18 cellular contexts compared by ENCODE assay signal in the genomic region with DNA sequence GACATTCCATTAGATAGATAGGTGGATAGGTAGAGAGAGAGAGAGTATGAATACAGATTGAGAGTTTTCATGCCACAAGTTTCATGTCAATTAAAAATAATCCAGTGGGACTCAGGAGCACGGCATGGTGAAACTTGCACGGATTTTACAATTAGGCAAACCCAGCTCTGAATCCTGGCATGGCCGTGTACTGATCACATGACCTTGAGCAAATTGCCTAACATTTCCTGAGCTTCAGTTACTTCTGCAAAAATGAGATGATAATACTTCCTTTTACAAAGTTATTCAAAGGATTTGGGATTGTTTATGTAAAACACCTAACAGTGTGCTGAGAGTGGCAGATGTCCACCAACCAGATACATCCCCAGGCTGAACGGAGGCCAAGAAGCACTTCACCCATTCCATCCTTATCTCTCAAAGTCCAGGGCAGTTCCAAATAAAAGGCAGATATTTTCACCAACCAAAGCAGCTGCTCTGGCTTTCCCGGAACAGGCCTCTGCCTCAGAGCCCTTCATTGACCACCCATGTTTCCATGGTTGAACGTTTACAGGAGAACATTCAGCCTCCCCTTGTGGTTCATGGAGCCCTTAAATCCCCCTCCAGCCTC. TPM values are rescaled to one million over a fixed set of nuclear protein-coding genes. Genes with fewer than 3 reads are reported as not detected.
DNase-seq lines count a peak whose midpoint lies in the region; ATAC-seq and TF ChIP-seq lines count a peak whose summit lies in the region.
"Had no signal": no experiment of that assay in that cellular context is flagged by ENCODE, and none has a peak within 500 bp of the region (broad histone marks: within the 10 kb centered on the region; RNA-seq: fewer than 3 reads in every experiment).

No MANE protein-coding gene starts in this region.

- H3K36me3 Mint-ChIP-seq in activated naive CD4-positive, alpha-beta T cell treated with anti-CD3 and anti-CD28 coated beads for 36 hours (ENCODE audit: low read depth) = no peaks in the 10 kb centered on the region
- H3K36me3 Mint-ChIP-seq in type B pancreatic cell = no peaks in the 10 kb centered on the region
- no peaks in the 10 kb centered on the region for H3K36me3 Mint-ChIP-seq in activated CD8-positive, alpha-beta T cell treated with anti-CD3 and anti-CD28 coated beads, Interleukin-2, amount 10 ng/mL, durations not matched to agents 7 days and 5 days (ENCODE audit: low read depth)

- no peak overlapping the region for H3K4me3 ChIP-seq in choroid plexus epithelial cell (ENCODE audit: low read depth, low read length)
- H3K4me3 ChIP-seq in left lung = no peak overlapping the region
- H3K4me3 ChIP-seq: breast epithelium had no signal

- no peak overlapping the region for H3K27ac Mint-ChIP-seq in activated naive CD4-positive, alpha-beta T cell treated with anti-CD3 and anti-CD28 coated beads for 36 hours
- no peak overlapping the region for H3K27ac Mint-ChIP-seq in type B pancreatic cell
- H3K27ac Mint-ChIP-seq in activated CD8-positive, alpha-beta T cell treated with anti-CD3 and anti-CD28 coated beads, Interleukin-2, amount 10 ng/mL, durations not matched to agents 7 days and 5 days = no peak overlapping the region
- H3K27ac Mint-ChIP-seq: activated T-helper 2 cell treated with anti-CD3 and anti-CD28 coated beads, Interferon-gamma antibody, Interleukin-2, Interleukin-4, amounts not matched to agents 10 μg/mL and 5 μg/mL and 100 μg/mL, durations not matched to agents 14 hours and 24 hours and 36 hours had no signal

- TF ChIP-seq CTCF in choroid plexus epithelial cell (conservative IDR thresholded peaks at IDR 0.05; ENCODE audit: low read depth, low read length) (no peak), left lung (IDR thresholded peaks at IDR 0.05) (no peak), type B pancreatic cell (conservative IDR thresholded peaks at IDR 0.05) (no peak)

- H3K4me1 Mint-ChIP-seq in activated naive CD4-positive, alpha-beta T cell treated with anti-CD3 and anti-CD28 coated beads for 36 hours (ENCODE audit: low read depth) = no peaks in the 10 kb centered on the region
- H3K4me1 Mint-ChIP-seq in type B pancreatic cell (ENCODE audit: unreplicated experiment) = peaks cover 3% of the 10 kb centered on the region
- no peaks in the 10 kb centered on the region for H3K4me1 Mint-ChIP-seq in activated CD8-positive, alpha-beta T cell treated with anti-CD3 and anti-CD28 coated beads, Interleukin-2, amount 10 ng/mL, durations not matched to agents 7 days and 5 days (ENCODE audit: low read depth)

- DNase-seq in AG08395 (ENCODE audit: low spot score) (peak; percentile 12), KG1 (lab: John Stamatoyannopoulos, UW) (peak; percentile 17), choroid plexus epithelial cell (ENCODE audit: low read depth) (peak; percentile 14), left lung (no peak), T-helper 2 cell (no peak), type B pancreatic cell (ENCODE audit: extremely low spot score, unreplicated experiment) (no peak)
- DNase-seq in activated naive CD4-positive, alpha-beta T cell treated with anti-CD3 and anti-CD28 coated beads for 36 hours = no peak
- no peak for DNase-seq in activated CD8-positive, alpha-beta T cell treated with anti-CD3 and anti-CD28 coated beads, Interleukin-2, amount 10 ng/mL, durations not matched to agents 7 days and 5 days
- DNase-seq: activated CD4-positive, alpha-beta T cell treated with anti-CD3 and anti-CD28 coated beads, Interleukin-2, amount 50 U/mL, for 1 hour; EL; H7; NCI-H2107; stimulated activated CD4-positive, alpha-beta T cell treated with anti-CD3 and anti-CD28 coated beads, Interleukin-4, amount 100 ng/mL, for 4 hours; stimulated activated naive CD4-positive, alpha-beta T cell treated with Interleukin-2 at 50 U/mL for 16 hours; T-helper 1 cell had no signal

- H3K27me3 ChIP-seq in left lung = no peaks in the 10 kb centered on the region
- H3K27me3 ChIP-seq: breast epithelium had no signal

- ATAC-seq in left lung = peak; percentile 34
- no peak for ATAC-seq in activated CD8-positive, alpha-beta T cell treated with anti-CD3 and anti-CD28 coated beads, Interleukin-2, amount 10 ng/mL, durations not matched to agents 7 days and 5 days

- H3K4me3 Mint-ChIP-seq in activated naive CD4-positive, alpha-beta T cell treated with anti-CD3 and anti-CD28 coated beads for 36 hours = no peak overlapping the region
- H3K4me3 Mint-ChIP-seq in type B pancreatic cell = no peak overlapping the region
- H3K4me3 Mint-ChIP-seq in activated CD8-positive, alpha-beta T cell treated with anti-CD3 and anti-CD28 coated beads, Interleukin-2, amount 10 ng/mL, durations not matched to agents 7 days and 5 days = no peak overlapping the region

- peak overlapping the region in 1 of 2 donors; percentile 37 for H3K27ac ChIP-seq in left lung
- H3K27ac ChIP-seq: epithelial cell of prostate had no signal

- no peaks in the 10 kb centered on the region for H3K9me3 ChIP-seq in left lung
- H3K9me3 ChIP-seq: breast epithelium had no signal

- POLR2A ChIA-PET in activated CD8-positive, alpha-beta T cell treated with anti-CD3 and anti-CD28 coated beads, Interleukin-2, amount 10 ng/mL, durations not matched to agents 7 days and 5 days (lab: Charles Lee) = no interaction called here

- peaks cover 5% of the 10 kb centered on the region for H3K27me3 Mint-ChIP-seq in activated naive CD4-positive, alpha-beta T cell treated with anti-CD3 and anti-CD28 coated beads for 36 hours (ENCODE audit: low read depth)
- H3K27me3 Mint-ChIP-seq in type B pancreatic cell = no peaks in the 10 kb centered on the region
- peaks cover 6% of the 10 kb centered on the region for H3K27me3 Mint-ChIP-seq in activated CD8-positive, alpha-beta T cell treated with anti-CD3 and anti-CD28 coated beads, Interleukin-2, amount 10 ng/mL, durations not matched to agents 7 days and 5 days (ENCODE audit: low read depth)

- CTCF ChIA-PET in activated naive CD4-positive, alpha-beta T cell treated with anti-CD3 and anti-CD28 coated beads for 36 hours (lab: Charles Lee) = no interaction called here
- CTCF ChIA-PET in activated CD8-positive, alpha-beta T cell treated with anti-CD3 and anti-CD28 coated beads, Interleukin-2, amount 10 ng/mL, durations not matched to agents 7 days and 5 days (lab: Charles Lee) = no interaction called here

- no peaks in the 10 kb centered on the region for H3K36me3 ChIP-seq in left lung
- H3K36me3 ChIP-seq: breast epithelium had no signal

- intact Hi-C loops in left lung (cut with DNase I) = no loop called here
- intact Hi-C loops in activated naive CD4-positive, alpha-beta T cell treated with anti-CD3 and anti-CD28 coated beads for 36 hours (cut with micrococcal nuclease) = no loop called here

- peaks cover 4 to 8% of the 10 kb centered on the region in 2 donors for H3K4me1 ChIP-seq in left lung
- H3K4me1 ChIP-seq: breast epithelium had no signal

- no peaks in the 10 kb centered on the region for H3K9me3 Mint-ChIP-seq in activated naive CD4-positive, alpha-beta T cell treated with anti-CD3 and anti-CD28 coated beads for 36 hours
- no peaks in the 10 kb centered on the region for H3K9me3 Mint-ChIP-seq in type B pancreatic cell
- H3K9me3 Mint-ChIP-seq in activated CD8-positive, alpha-beta T cell treated with anti-CD3 and anti-CD28 coated beads, Interleukin-2, amount 10 ng/mL, durations not matched to agents 7 days and 5 days (ENCODE audit: insufficient read depth) = no peaks in the 10 kb centered on the region
- H3K9me3 Mint-ChIP-seq: activated T-helper 2 cell treated with anti-CD3 and anti-CD28 coated beads, Interferon-gamma antibody, Interleukin-2, Interleukin-4, amounts not matched to agents 10 μg/mL and 5 μg/mL and 100 μg/mL, durations not matched to agents 14 hours and 24 hours and 36 hours had no signal

RNA-seq across cellular contexts. Expression of gene APLNR, which starts 17.9 kb away (rescaled TPM):
- 10 to 100 TPM; 11.2 to 21.9 TPM for total RNA-seq in left lung
- total RNA-seq in activated naive CD4-positive, alpha-beta T cell treated with anti-CD3 and anti-CD28 coated beads for 36 hours = not detected
- 0.36 and 2.0 TPM in 2 replicates for total RNA-seq in type B pancreatic cell (ENCODE audit: low replicate concordance)
- not detected for total RNA-seq in activated CD8-positive, alpha-beta T cell treated with anti-CD3 and anti-CD28 coated beads, Interleukin-2, amount 10 ng/mL, durations not matched to agents 7 days and 5 days
- total RNA-seq: activated T-helper 2 cell treated with anti-CD3 and anti-CD28 coated beads, Interferon-gamma antibody, Interleukin-2, Interleukin-4, amounts not matched to agents 10 μg/mL and 5 μg/mL and 100 μg/mL, durations not matched to agents 14 hours and 24 hours and 36 hours had no signal

RNA-seq across cellular contexts. Expression of gene LRRC55, which starts 37.4 kb away (rescaled TPM):
- under 1 TPM; 0.05 to 0.12 TPM for total RNA-seq in left lung
- total RNA-seq in activated naive CD4-positive, alpha-beta T cell treated with anti-CD3 and anti-CD28 coated beads for 36 hours = not detected
- 0.48 and 2.9 TPM in 2 replicates for total RNA-seq in type B pancreatic cell (ENCODE audit: low replicate concordance)
- not detected for total RNA-seq in activated CD8-positive, alpha-beta T cell treated with anti-CD3 and anti-CD28 coated beads, Interleukin-2, amount 10 ng/mL, durations not matched to agents 7 days and 5 days
- total RNA-seq: activated T-helper 2 cell treated with anti-CD3 and anti-CD28 coated beads, Interferon-gamma antibody, Interleukin-2, Interleukin-4, amounts not matched to agents 10 μg/mL and 5 μg/mL and 100 μg/mL, durations not matched to agents 14 hours and 24 hours and 36 hours; breast epithelium had no signal

Comparison
In these comparisons a context has a peak if more than half of its experiments do, and no peak if none do; other contexts are left out.
1. DNase-seq: peak in AG08395 (single experiment), KG1 (single experiment) and choroid plexus epithelial cell (single experiment); none in left lung (0 of 2), T-helper 2 cell (0 of 5), activated naive CD4-positive, alpha-beta T cell treated with anti-CD3 and anti-CD28 coated beads for 36 hours (single experiment), type B pancreatic cell (single experiment) and activated CD8-positive, alpha-beta T cell treated with anti-CD3 and anti-CD28 coated beads, Interleukin-2, amount 10 ng/mL, durations not matched to agents 7 days and 5 days (single experiment).